Comparison of ENCODE assay signal across 8 cellular contexts in genomic region chr11:19071255-19071654, GRCh38. TPM values are rescaled to one million over a fixed set of nuclear protein-coding genes. Genes with fewer than 3 reads are reported as not detected.
A peak's percentile ranks its signal among the peaks of the same experiment; 100 is the strongest.
DNase-seq lines count a peak whose midpoint lies in the region; ATAC-seq and TF ChIP-seq lines count a peak whose summit lies in the region.

No MANE protein-coding gene starts in this region.

- TF ChIP-seq POLR2A in Peyer's patch (IDR thresholded peaks at IDR 0.05): peak in 1 of 2 donors; percentile 15
- no peak for TF ChIP-seq POLR2A in tibial nerve (IDR thresholded peaks at IDR 0.05)

- H3K4me3 Mint-ChIP-seq in activated T-helper 1 cell treated with anti-CD3 and anti-CD28 coated beads, Interleukin-12 subunit alpha, Interleukin-12 subunit beta, Interleukin-2, Interleukin-4 antibody, amounts not matched to agents 30 ng/mL and 10 ng/mL and 1 ng/mL, durations not matched to agents 14 hours and 24 hours and 36 hours: peak overlapping the region; percentile 48
- peak overlapping the region; percentile 44 for H3K4me3 Mint-ChIP-seq in osteocyte (ENCODE audit: unreplicated experiment)

- H3K4me1 ChIP-seq in KMS-11 (ENCODE audit: low read depth, poor library complexity, severe bottlenecking) (peaks cover 4% of the 10 kb centered on the region), Peyer's patch (no peaks in the 10 kb centered on the region), foreskin keratinocyte (no peaks in the 10 kb centered on the region), tibial nerve (no peaks in the 10 kb centered on the region)

- peak; percentile 90 for DNase-seq in EH (ENCODE audit: low read depth)
- peak; percentile 37 to 81 (median 78) for DNase-seq in Peyer's patch
- peak; percentile 32 for DNase-seq in activated T-helper 1 cell treated with anti-CD3 and anti-CD28 coated beads, Interleukin-12 subunit alpha, Interleukin-12 subunit beta, Interleukin-2, Interleukin-4 antibody, amounts not matched to agents 30 ng/mL and 10 ng/mL and 1 ng/mL, durations not matched to agents 14 hours and 24 hours and 36 hours (ENCODE audit: low spot score)
- peak; percentile 49 to 64 for DNase-seq in foreskin keratinocyte
- no peak for DNase-seq in osteocyte (ENCODE audit: extremely low spot score, unreplicated experiment)
- peak in 1 of 2 donors; percentile 38 for DNase-seq in tibial nerve (ENCODE audit: low spot score in 2 of 2)

- intact Hi-C loops in activated T-helper 1 cell treated with anti-CD3 and anti-CD28 coated beads, Interleukin-12 subunit alpha, Interleukin-12 subunit beta, Interleukin-2, Interleukin-4 antibody, amounts not matched to agents 30 ng/mL and 10 ng/mL and 1 ng/mL, durations not matched to agents 14 hours and 24 hours and 36 hours (cut with micrococcal nuclease): loop anchor here (1.0 to 10.0 kb wide), 6 partner anchors 46 to 671 kb away; partner anchors contain the start of gene ZDHHC13

- TF ChIP-seq EP300 in tibial nerve (IDR thresholded peaks at IDR 0.05): no peak

- H3K27ac ChIP-seq in KMS-11: no peak overlapping the region
- no peak overlapping the region for H3K27ac ChIP-seq in Peyer's patch
- H3K27ac ChIP-seq in foreskin keratinocyte: no peak overlapping the region
- H3K27ac ChIP-seq in tibial nerve: no peak overlapping the region

- peak; percentile 97 for ATAC-seq in GM21786 (IDR thresholded peaks at IDR 0.05; ENCODE audit: unreplicated experiment)
- ATAC-seq in foreskin keratinocyte: peak; percentile 96

- H3K36me3 Mint-ChIP-seq in activated T-helper 1 cell treated with anti-CD3 and anti-CD28 coated beads, Interleukin-12 subunit alpha, Interleukin-12 subunit beta, Interleukin-2, Interleukin-4 antibody, amounts not matched to agents 30 ng/mL and 10 ng/mL and 1 ng/mL, durations not matched to agents 14 hours and 24 hours and 36 hours (ENCODE audit: low read depth): no peaks in the 10 kb centered on the region
- H3K36me3 Mint-ChIP-seq in osteocyte (ENCODE audit: unreplicated experiment): no peaks in the 10 kb centered on the region

- peak overlapping the region; percentile 65 for H2AFZ ChIP-seq in KMS-11 (ENCODE audit: low read depth)

- H3K27ac Mint-ChIP-seq in activated T-helper 1 cell treated with anti-CD3 and anti-CD28 coated beads, Interleukin-12 subunit alpha, Interleukin-12 subunit beta, Interleukin-2, Interleukin-4 antibody, amounts not matched to agents 30 ng/mL and 10 ng/mL and 1 ng/mL, durations not matched to agents 14 hours and 24 hours and 36 hours: no peak overlapping the region
- H3K27ac Mint-ChIP-seq in osteocyte (ENCODE audit: unreplicated experiment): no peak overlapping the region

- H3K4me3 ChIP-seq in KMS-11 (IDR thresholded peaks at IDR 0.05; ENCODE audit: insufficient read depth, low read depth, low read length) (no peak overlapping the region), Peyer's patch (no peak overlapping the region), tibial nerve (peak overlapping the region in 1 of 4 donors; percentile 11)

- H3K36me3 ChIP-seq in KMS-11 (ENCODE audit: insufficient read depth) (no peaks in the 10 kb centered on the region), Peyer's patch (no peaks in the 10 kb centered on the region), tibial nerve (no peaks in the 10 kb centered on the region)

- TF ChIP-seq CTCF in KMS-11 (conservative IDR thresholded peaks at IDR 0.05; ENCODE audit: low read depth, low read length) (peak; percentile 98), Peyer's patch (IDR thresholded peaks at IDR 0.05) (peak; percentile 28 to 100 (median 91)), foreskin keratinocyte (conservative IDR thresholded peaks at IDR 0.05) (peak; percentile 100), osteocyte (IDR thresholded peaks at IDR 0.05) (peak; percentile 91), tibial nerve (IDR thresholded peaks at IDR 0.05) (peak; percentile 78 to 82 (median 80))

- H4K20me1 ChIP-seq in KMS-11 (ENCODE audit: insufficient read depth): no peaks in the 10 kb centered on the region

- no peaks in the 10 kb centered on the region for H3K9me3 ChIP-seq in Peyer's patch
- H3K9me3 ChIP-seq in tibial nerve: peaks cover 0 to 11% (median 0%) of the 10 kb centered on the region in 4 donors

- H3K9ac ChIP-seq in KMS-11: peak overlapping the region; percentile 18; the same call in 1 of the 2 replicates

- peaks cover 18% of the 10 kb centered on the region for H3K27me3 Mint-ChIP-seq in activated T-helper 1 cell treated with anti-CD3 and anti-CD28 coated beads, Interleukin-12 subunit alpha, Interleukin-12 subunit beta, Interleukin-2, Interleukin-4 antibody, amounts not matched to agents 30 ng/mL and 10 ng/mL and 1 ng/mL, durations not matched to agents 14 hours and 24 hours and 36 hours (ENCODE audit: insufficient read depth)
- H3K27me3 Mint-ChIP-seq in osteocyte (ENCODE audit: unreplicated experiment): peaks cover 44% of the 10 kb centered on the region

- H3K9me3 Mint-ChIP-seq in activated T-helper 1 cell treated with anti-CD3 and anti-CD28 coated beads, Interleukin-12 subunit alpha, Interleukin-12 subunit beta, Interleukin-2, Interleukin-4 antibody, amounts not matched to agents 30 ng/mL and 10 ng/mL and 1 ng/mL, durations not matched to agents 14 hours and 24 hours and 36 hours: peaks cover 6% of the 10 kb centered on the region
- peaks cover 8% of the 10 kb centered on the region for H3K9me3 Mint-ChIP-seq in osteocyte (ENCODE audit: unreplicated experiment)

- peaks cover 6% of the 10 kb centered on the region for H3K4me1 Mint-ChIP-seq in activated T-helper 1 cell treated with anti-CD3 and anti-CD28 coated beads, Interleukin-12 subunit alpha, Interleukin-12 subunit beta, Interleukin-2, Interleukin-4 antibody, amounts not matched to agents 30 ng/mL and 10 ng/mL and 1 ng/mL, durations not matched to agents 14 hours and 24 hours and 36 hours (ENCODE audit: low read depth)
- peaks cover 3% of the 10 kb centered on the region for H3K4me1 Mint-ChIP-seq in osteocyte (ENCODE audit: unreplicated experiment)

- H3K27me3 ChIP-seq in KMS-11 (ENCODE audit: insufficient read depth, low read depth) (no peaks in the 10 kb centered on the region), Peyer's patch (no peaks in the 10 kb centered on the region), foreskin keratinocyte (peaks cover 19% of the 10 kb centered on the region), tibial nerve (no peaks in the 10 kb centered on the region)

- WGBS in tibial nerve, 2 donors: 3 to 4% methylated on average over 11 of the region's 11 CpGs

- no peaks in the 10 kb centered on the region for H3K79me2 ChIP-seq in KMS-11 (ENCODE audit: insufficient read depth, low read depth)

- peak overlapping the region; percentile 27; the same call in 1 of the 2 replicates for H3K4me2 ChIP-seq in KMS-11

RNA-seq across cellular contexts. Expression of gene MRGPRX2, which starts 10.7 kb away (rescaled TPM):
- total RNA-seq in Peyer's patch (not detected), foreskin keratinocyte (not detected in 2 replicates), osteocyte (not detected in 2 replicates), tibial nerve (not detected)
- 0.13 and 0.29 TPM in 2 replicates for total RNA-seq in activated T-helper 1 cell treated with anti-CD3 and anti-CD28 coated beads, Interleukin-12 subunit alpha, Interleukin-12 subunit beta, Interleukin-2, Interleukin-4 antibody, amounts not matched to agents 30 ng/mL and 10 ng/mL and 1 ng/mL, durations not matched to agents 14 hours and 24 hours and 36 hours
- polyA plus RNA-seq in foreskin keratinocyte: not detected in 2 replicates

RNA-seq across cellular contexts. Expression of gene ZDHHC13, which starts 45.7 kb away (rescaled TPM):
- total RNA-seq in Peyer's patch (10 to 100 TPM; 10.7 to 34.6 (median 27.1) TPM), foreskin keratinocyte (18.6 and 19.2 TPM in 2 replicates), osteocyte (11.6 and 13.3 TPM in 2 replicates), tibial nerve (1 to 10 TPM; 5.2 to 6.9 (median 5.8) TPM)
- total RNA-seq in activated T-helper 1 cell treated with anti-CD3 and anti-CD28 coated beads, Interleukin-12 subunit alpha, Interleukin-12 subunit beta, Interleukin-2, Interleukin-4 antibody, amounts not matched to agents 30 ng/mL and 10 ng/mL and 1 ng/mL, durations not matched to agents 14 hours and 24 hours and 36 hours: 25.0 and 28.9 TPM in 2 replicates
- 8.9 and 11.2 TPM in 2 replicates for polyA plus RNA-seq in foreskin keratinocyte
